In the genomic region with DNA sequence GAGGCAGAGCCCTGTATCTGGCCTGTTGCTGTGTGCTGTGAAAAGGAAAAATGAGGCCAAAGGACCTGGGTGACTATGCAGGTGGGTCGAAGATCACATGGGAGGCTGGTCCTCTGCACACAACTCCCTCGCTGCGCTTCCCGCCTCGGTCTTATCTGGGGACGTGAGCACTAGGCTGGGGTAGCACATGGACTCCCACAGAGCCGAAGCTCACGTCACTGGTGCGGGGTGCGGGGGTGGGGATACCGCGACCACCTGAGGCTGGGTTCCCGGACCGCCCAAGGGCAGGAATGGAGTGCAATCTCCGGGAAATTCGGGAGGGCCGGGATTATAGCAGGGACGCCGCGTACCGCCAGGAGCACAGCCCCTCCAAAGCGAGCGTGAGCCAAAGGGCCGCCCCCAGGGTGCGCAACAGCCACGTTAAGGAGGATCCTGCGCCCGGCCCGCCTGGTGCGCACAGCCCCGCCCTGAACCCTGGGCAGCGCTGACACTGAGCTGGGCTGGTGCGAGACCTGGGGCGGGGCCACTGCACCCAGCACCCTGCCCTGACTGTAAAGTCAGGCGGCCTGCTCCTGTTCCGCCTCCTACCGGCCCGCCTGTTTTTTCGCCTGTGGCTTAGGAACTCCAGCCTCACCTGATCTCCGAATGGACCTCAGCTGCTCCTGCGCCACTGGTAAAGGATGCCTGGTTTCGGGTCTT, we compare ENCODE assay signal across 1 cellular context.
A peak's percentile ranks its signal among the peaks of the same experiment; 100 is the strongest.
TF ChIP-seq lines count a peak whose summit lies in the region.

No MANE protein-coding gene starts in this region.

TF ChIP-seq in WTC11, 78 proteins besides CTCF, POLR2A, EP300 and RAD21 (continued from another document):
- TF ChIP-seq, protein P1, sequence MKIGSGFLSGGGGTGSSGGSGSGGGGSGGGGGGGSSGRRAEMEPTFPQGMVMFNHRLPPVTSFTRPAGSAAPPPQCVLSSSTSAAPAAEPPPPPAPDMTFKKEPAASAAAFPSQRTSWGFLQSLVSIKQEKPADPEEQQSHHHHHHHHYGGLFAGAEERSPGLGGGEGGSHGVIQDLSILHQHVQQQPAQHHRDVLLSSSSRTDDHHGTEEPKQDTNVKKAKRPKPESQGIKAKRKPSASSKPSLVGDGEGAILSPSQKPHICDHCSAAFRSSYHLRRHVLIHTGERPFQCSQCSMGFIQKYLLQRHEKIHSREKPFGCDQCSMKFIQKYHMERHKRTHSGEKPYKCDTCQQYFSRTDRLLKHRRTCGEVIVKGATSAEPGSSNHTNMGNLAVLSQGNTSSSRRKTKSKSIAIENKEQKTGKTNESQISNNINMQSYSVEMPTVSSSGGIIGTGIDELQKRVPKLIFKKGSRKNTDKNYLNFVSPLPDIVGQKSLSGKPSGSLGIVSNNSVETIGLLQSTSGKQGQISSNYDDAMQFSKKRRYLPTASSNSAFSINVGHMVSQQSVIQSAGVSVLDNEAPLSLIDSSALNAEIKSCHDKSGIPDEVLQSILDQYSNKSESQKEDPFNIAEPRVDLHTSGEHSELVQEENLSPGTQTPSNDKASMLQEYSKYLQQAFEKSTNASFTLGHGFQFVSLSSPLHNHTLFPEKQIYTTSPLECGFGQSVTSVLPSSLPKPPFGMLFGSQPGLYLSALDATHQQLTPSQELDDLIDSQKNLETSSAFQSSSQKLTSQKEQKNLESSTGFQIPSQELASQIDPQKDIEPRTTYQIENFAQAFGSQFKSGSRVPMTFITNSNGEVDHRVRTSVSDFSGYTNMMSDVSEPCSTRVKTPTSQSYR (CRISPR knock-in tag; IDR thresholded peaks at IDR 0.05) = no peak
- TF ChIP-seq, protein P2, sequence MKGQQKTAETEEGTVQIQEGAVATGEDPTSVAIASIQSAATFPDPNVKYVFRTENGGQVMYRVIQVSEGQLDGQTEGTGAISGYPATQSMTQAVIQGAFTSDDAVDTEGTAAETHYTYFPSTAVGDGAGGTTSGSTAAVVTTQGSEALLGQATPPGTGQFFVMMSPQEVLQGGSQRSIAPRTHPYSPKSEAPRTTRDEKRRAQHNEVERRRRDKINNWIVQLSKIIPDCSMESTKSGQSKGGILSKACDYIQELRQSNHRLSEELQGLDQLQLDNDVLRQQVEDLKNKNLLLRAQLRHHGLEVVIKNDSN (CRISPR knock-in tag; IDR thresholded peaks at IDR 0.05) = peak; percentile 39; the same call in 1 of the 2 replicates
- TF ChIP-seq, protein P3, sequence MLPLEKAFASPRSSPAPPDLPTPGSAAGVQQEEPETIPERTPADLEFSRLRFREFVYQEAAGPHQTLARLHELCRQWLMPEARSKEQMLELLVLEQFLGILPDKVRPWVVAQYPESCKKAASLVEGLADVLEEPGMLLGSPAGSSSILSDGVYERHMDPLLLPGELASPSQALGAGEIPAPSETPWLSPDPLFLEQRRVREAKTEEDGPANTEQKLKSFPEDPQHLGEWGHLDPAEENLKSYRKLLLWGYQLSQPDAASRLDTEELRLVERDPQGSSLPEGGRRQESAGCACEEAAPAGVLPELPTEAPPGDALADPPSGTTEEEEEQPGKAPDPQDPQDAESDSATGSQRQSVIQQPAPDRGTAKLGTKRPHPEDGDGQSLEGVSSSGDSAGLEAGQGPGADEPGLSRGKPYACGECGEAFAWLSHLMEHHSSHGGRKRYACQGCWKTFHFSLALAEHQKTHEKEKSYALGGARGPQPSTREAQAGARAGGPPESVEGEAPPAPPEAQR (CRISPR knock-in tag; IDR thresholded peaks at IDR 0.05) = no peak
- TF ChIP-seq TEAD1 (CRISPR knock-in tag; IDR thresholded peaks at IDR 0.05) = 0 out of 2 replicates have a peak, but pooled peaks have one; percentile 7
- no peak for TF ChIP-seq NFE2L1 (CRISPR knock-in tag; IDR thresholded peaks at IDR 0.05)
- TF ChIP-seq, protein P4, sequence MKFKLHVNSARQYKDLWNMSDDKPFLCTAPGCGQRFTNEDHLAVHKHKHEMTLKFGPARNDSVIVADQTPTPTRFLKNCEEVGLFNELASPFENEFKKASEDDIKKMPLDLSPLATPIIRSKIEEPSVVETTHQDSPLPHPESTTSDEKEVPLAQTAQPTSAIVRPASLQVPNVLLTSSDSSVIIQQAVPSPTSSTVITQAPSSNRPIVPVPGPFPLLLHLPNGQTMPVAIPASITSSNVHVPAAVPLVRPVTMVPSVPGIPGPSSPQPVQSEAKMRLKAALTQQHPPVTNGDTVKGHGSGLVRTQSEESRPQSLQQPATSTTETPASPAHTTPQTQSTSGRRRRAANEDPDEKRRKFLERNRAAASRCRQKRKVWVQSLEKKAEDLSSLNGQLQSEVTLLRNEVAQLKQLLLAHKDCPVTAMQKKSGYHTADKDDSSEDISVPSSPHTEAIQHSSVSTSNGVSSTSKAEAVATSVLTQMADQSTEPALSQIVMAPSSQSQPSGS (CRISPR knock-in tag; IDR thresholded peaks at IDR 0.05; ENCODE audit: borderline replicate concordance, low read depth) = no peak
- TF ChIP-seq, protein P5, sequence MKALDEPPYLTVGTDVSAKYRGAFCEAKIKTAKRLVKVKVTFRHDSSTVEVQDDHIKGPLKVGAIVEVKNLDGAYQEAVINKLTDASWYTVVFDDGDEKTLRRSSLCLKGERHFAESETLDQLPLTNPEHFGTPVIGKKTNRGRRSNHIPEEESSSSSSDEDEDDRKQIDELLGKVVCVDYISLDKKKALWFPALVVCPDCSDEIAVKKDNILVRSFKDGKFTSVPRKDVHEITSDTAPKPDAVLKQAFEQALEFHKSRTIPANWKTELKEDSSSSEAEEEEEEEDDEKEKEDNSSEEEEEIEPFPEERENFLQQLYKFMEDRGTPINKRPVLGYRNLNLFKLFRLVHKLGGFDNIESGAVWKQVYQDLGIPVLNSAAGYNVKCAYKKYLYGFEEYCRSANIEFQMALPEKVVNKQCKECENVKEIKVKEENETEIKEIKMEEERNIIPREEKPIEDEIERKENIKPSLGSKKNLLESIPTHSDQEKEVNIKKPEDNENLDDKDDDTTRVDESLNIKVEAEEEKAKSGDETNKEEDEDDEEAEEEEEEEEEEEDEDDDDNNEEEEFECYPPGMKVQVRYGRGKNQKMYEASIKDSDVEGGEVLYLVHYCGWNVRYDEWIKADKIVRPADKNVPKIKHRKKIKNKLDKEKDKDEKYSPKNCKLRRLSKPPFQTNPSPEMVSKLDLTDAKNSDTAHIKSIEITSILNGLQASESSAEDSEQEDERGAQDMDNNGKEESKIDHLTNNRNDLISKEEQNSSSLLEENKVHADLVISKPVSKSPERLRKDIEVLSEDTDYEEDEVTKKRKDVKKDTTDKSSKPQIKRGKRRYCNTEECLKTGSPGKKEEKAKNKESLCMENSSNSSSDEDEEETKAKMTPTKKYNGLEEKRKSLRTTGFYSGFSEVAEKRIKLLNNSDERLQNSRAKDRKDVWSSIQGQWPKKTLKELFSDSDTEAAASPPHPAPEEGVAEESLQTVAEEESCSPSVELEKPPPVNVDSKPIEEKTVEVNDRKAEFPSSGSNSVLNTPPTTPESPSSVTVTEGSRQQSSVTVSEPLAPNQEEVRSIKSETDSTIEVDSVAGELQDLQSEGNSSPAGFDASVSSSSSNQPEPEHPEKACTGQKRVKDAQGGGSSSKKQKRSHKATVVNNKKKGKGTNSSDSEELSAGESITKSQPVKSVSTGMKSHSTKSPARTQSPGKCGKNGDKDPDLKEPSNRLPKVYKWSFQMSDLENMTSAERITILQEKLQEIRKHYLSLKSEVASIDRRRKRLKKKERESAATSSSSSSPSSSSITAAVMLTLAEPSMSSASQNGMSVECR (CRISPR knock-in tag; IDR thresholded peaks at IDR 0.05; ENCODE audit: borderline replicate concordance) = no peak
- no peak for TF ChIP-seq NR3C1 (CRISPR knock-in tag; conservative IDR thresholded peaks at IDR 0.05; ENCODE audit: low read depth)
- TF ChIP-seq SP1 (CRISPR knock-in tag; conservative IDR thresholded peaks at IDR 0.05) = peak; percentile 47
- TF ChIP-seq, protein P6, sequence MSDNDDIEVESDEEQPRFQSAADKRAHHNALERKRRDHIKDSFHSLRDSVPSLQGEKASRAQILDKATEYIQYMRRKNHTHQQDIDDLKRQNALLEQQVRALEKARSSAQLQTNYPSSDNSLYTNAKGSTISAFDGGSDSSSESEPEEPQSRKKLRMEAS (CRISPR knock-in tag; IDR thresholded peaks at IDR 0.05) = peak; percentile 72
- TF ChIP-seq PRRX2 (CRISPR knock-in tag; IDR thresholded peaks at IDR 0.05) = no peak
- no peak for TF ChIP-seq JAZF1 (CRISPR knock-in tag; IDR thresholded peaks at IDR 0.05)
- TF ChIP-seq, protein P7, sequence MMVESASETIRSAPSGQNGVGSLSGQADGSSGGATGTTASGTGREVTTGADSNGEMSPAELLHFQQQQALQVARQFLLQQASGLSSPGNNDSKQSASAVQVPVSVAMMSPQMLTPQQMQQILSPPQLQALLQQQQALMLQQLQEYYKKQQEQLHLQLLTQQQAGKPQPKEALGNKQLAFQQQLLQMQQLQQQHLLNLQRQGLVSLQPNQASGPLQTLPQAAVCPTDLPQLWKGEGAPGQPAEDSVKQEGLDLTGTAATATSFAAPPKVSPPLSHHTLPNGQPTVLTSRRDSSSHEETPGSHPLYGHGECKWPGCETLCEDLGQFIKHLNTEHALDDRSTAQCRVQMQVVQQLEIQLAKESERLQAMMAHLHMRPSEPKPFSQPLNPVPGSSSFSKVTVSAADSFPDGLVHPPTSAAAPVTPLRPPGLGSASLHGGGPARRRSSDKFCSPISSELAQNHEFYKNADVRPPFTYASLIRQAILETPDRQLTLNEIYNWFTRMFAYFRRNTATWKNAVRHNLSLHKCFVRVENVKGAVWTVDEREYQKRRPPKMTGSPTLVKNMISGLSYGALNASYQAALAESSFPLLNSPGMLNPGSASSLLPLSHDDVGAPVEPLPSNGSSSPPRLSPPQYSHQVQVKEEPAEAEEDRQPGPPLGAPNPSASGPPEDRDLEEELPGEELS (CRISPR knock-in tag; IDR thresholded peaks at IDR 0.05) = 0 out of 2 replicates have a peak, but pooled peaks have one; percentile 3
- no peak for TF ChIP-seq ZNF317 (CRISPR knock-in tag; IDR thresholded peaks at IDR 0.05; ENCODE audit: borderline replicate concordance, low read depth)
- TF ChIP-seq KAT7 (CRISPR knock-in tag; IDR thresholded peaks at IDR 0.05; ENCODE audit: borderline replicate concordance) = 0 out of 2 replicates have a peak, but pooled peaks have one; percentile 28
- 0 out of 2 replicates have a peak, but pooled peaks have one; percentile 19 for TF ChIP-seq FOXP1 (CRISPR knock-in tag; IDR thresholded peaks at IDR 0.05; ENCODE audit: borderline replicate concordance)
